1 cellular context compared by ENCODE assay signal in the genomic region with DNA sequence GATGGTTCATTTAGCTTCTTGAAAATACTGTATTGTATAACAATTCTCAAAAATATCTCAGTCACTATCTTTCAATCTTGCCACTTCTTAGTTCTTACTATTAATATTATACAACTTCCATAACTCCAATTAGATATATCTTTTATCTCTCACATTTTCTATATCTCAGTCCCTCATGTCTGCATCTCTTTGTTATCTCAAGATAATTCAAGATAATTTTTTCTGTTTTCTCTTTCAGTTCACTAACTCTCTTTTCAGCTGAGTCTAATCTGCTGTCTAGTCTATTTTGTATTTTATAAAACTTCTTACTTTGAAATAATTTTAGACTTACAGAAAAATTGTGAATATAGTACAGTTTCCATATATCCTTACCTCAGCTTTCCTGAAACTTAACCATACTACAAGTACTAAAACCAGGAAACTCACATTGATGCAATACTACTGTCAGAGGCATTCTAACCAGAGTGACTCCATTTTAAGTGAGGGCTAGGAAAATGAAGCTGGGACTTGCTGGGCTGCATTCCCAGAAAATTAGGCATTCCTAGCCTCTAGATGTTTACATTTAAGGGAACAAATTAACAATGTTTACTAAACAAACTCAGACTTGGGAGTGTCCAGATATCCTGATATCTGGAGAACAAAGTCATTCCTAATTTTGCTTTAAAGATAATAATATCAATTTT.
TF ChIP-seq lines count a peak whose summit lies in the region.

No MANE protein-coding gene starts in this region.

TF ChIP-seq in SK-N-SH, 30 proteins besides CTCF, POLR2A, EP300 and RAD21 (continued from another document):
- TF ChIP-seq CHD2 (IDR thresholded peaks at IDR 0.05; ENCODE audit: low read length, partially characterized antibody) (no peak), TEAD4 (IDR thresholded peaks at IDR 0.05; ENCODE audit: borderline replicate concordance, insufficient read depth) (no peak), GABPA (IDR thresholded peaks at IDR 0.05; ENCODE audit: low read depth) (no peak), NRF1 (IDR thresholded peaks at IDR 0.05; ENCODE audit: low read depth, low read length) (no peak), GATA2 (CRISPR knock-in tag; IDR thresholded peaks at IDR 0.05) (no peak), IRF3 (IDR thresholded peaks at IDR 0.05; ENCODE audit: low read depth, low read length) (no peak), TCF12 (IDR thresholded peaks at IDR 0.05) (no peak)
